Comparison of ENCODE assay signal across 21 cellular contexts in genomic region chr7:151657173-151657572, GRCh38.
DNase-seq lines count a peak whose midpoint lies in the region; ATAC-seq, FAIRE-seq and TF ChIP-seq lines count a peak whose summit lies in the region.
"Had no signal": no experiment of that assay in that cellular context is flagged by ENCODE, and none has a peak within 500 bp of the region (broad histone marks: within the 10 kb centered on the region; RNA-seq: fewer than 3 reads in every experiment).

No MANE protein-coding gene starts in this region.

- H3K9me3 ChIP-seq in right lobe of liver (no peaks in the 10 kb centered on the region), HepG2 (ENCODE audit: low read length) (no peaks in the 10 kb centered on the region), psoas muscle (no peaks in the 10 kb centered on the region)

- H3K27me3 ChIP-seq in right lobe of liver (no peaks in the 10 kb centered on the region), HepG2 (ENCODE audit: control insufficient read depth in 1 of 2, insufficient read depth in 2 of 2, low read length in 2 of 2) (no peaks in the 10 kb centered on the region), psoas muscle (ENCODE audit: insufficient read depth in 3 of 3, low read length in 2 of 3) (no peaks in the 10 kb centered on the region)

- no peak overlapping the region for H3K27ac Mint-ChIP-seq in natural killer cell

- no peaks in the 10 kb centered on the region for H3K4me1 Mint-ChIP-seq in natural killer cell
- no peaks in the 10 kb centered on the region for H3K4me1 Mint-ChIP-seq in activated T-cell treated with anti-CD3 and anti-CD28 coated beads, Interleukin-2, amount 50 U/mL, for 4 hours (ENCODE audit: low read depth)

- intact Hi-C loops in right lobe of liver (cut with DNase I) = no loop called here
- intact Hi-C loops in HepG2 (cut with micrococcal nuclease; ENCODE audit: unreplicated experiment) = no loop called here
- intact Hi-C loops in left cardiac atrium (cut with DNase I) = no loop called here
- intact Hi-C loops in psoas muscle (cut with DNase I) = no loop called here
- intact Hi-C loops in natural killer cell (cut with micrococcal nuclease) = no loop called here

- BruUV-seq in HepG2 (replicated peaks; lab: Mats Ljungman, UMichigan) = no TSS peak

- no peaks in the 10 kb centered on the region for H4K20me1 ChIP-seq in HepG2 (ENCODE audit: insufficient read depth, low read length)

- no peak overlapping the region for H3K4me3 Mint-ChIP-seq in natural killer cell
- no peak overlapping the region for H3K4me3 Mint-ChIP-seq in activated T-cell treated with anti-CD3 and anti-CD28 coated beads, Interleukin-2, amount 50 U/mL, for 4 hours

- H3K4me1 ChIP-seq in right lobe of liver (no peaks in the 10 kb centered on the region), HepG2 (ENCODE audit: insufficient read depth, low read length) (no peaks in the 10 kb centered on the region), psoas muscle (no peaks in the 10 kb centered on the region)

- H3K4me3 ChIP-seq in right lobe of liver = no peak overlapping the region
- no peak overlapping the region for H3K4me3 ChIP-seq in HepG2 (replicated peaks in 1 of 3; ENCODE audit: insufficient read depth in 1 of 3, low read depth in 2 of 3, low read length in 3 of 3)
- H3K4me3 ChIP-seq in psoas muscle = no peak overlapping the region

- no peak overlapping the region for H3K27ac ChIP-seq in right lobe of liver
- H3K27ac ChIP-seq in HepG2 (ENCODE audit: extremely low read length, insufficient read depth, low read length) = no peak overlapping the region
- no peak overlapping the region for H3K27ac ChIP-seq in psoas muscle

- CTCF ChIA-PET in HepG2 (lab: Yijun Ruan, JAX; ENCODE audit: low intra/inter-chr PET ratio, low total read pairs) = no interaction called here

- TF ChIP-seq POLR2A in right lobe of liver (IDR thresholded peaks at IDR 0.05) (no peak), HepG2 (IDR thresholded peaks at IDR 0.05; ENCODE audit: insufficient read depth in 1 of 2, low read depth in 2 of 2, low read length in 2 of 2) (no peak)

- no peak for TF ChIP-seq RAD21 in HepG2 (CRISPR knock-in tag; IDR thresholded peaks at IDR 0.05)

- peak; percentile 50 to 91 (median 63) for ATAC-seq in right lobe of liver
- ATAC-seq in HepG2 = no peak
- ATAC-seq in left cardiac atrium = peak; percentile 60 to 84
- ATAC-seq in psoas muscle = peak; percentile 61 to 91 (median 82)
- ATAC-seq in natural killer cell = no peak
- no peak for ATAC-seq in activated T-cell treated with anti-CD3 and anti-CD28 coated beads, Interleukin-2, amount 50 U/mL, for 4 hours
- no peak for ATAC-seq in HG02678 (IDR thresholded peaks at IDR 0.05; ENCODE audit: unreplicated experiment)
- ATAC-seq: HCT116 had no signal

- no peaks in the 10 kb centered on the region for H3K79me2 ChIP-seq in HepG2 (ENCODE audit: insufficient read depth, low read length)

- no peak for FAIRE-seq in HepG2 (lab: Jason Lieb, UNC)
- FAIRE-seq: GM18507 had no signal

- WGBS in right lobe of liver (ENCODE audit: insufficient coverage, low coverage, low lambda C conversion rate, missing lambda C conversion rate) = 75% methylated on average over 2 of the region's 3 CpGs
- WGBS in HepG2 (ENCODE audit: low lambda C conversion rate) = 31% methylated on average over 3 of the region's 3 CpGs
- 62 to 81% (median 74%) methylated on average over 3 of the region's 3 CpGs for WGBS in psoas muscle, 3 donors

- TF ChIP-seq CTCF in right lobe of liver (IDR thresholded peaks at IDR 0.05) (no peak), HepG2 (CRISPR knock-in tag; IDR thresholded peaks at IDR 0.05) (no peak), psoas muscle (IDR thresholded peaks at IDR 0.05) (no peak), natural killer cell (IDR thresholded peaks at IDR 0.05) (no peak)

- H3K9me3 Mint-ChIP-seq in natural killer cell = no peaks in the 10 kb centered on the region
- no peaks in the 10 kb centered on the region for H3K9me3 Mint-ChIP-seq in activated T-cell treated with anti-CD3 and anti-CD28 coated beads, Interleukin-2, amount 50 U/mL, for 4 hours

- POLR2A ChIA-PET in HepG2 (lab: Yijun Ruan, JAX) = no interaction called here

- TF ChIP-seq EP300 in HepG2 (IDR thresholded peaks at IDR 0.05; ENCODE audit: low read depth in 2 of 2, low read length in 2 of 2) (no peak), HepG2 (CRISPR knock-in tag; IDR thresholded peaks at IDR 0.05; ENCODE audit: borderline replicate concordance) (no peak)

- DNase-seq in right lobe of liver (peak in 1 of 3 donors; percentile 29), HepG2 (ENCODE audit: low spot score) (no peak), left cardiac atrium (no peak), psoas muscle (no peak), natural killer cell (no peak), iPS-NIHi11 (ENCODE audit: low spot score) (no peak)
- DNase-seq in activated T-cell treated with anti-CD3 and anti-CD28 coated beads, Interleukin-2, amount 50 U/mL, for 4 hours = no peak
- DNase-seq: AML-193, C1 segment of cervical spinal cord, GDM1, Karpas-422, NCI-H1417, NCI-H1694 treated with DMSO at 0.1 percent for 48 hours, NCI-H446, NCI-H526, OCI-M1, SHP77, SW 1271 had no signal

- in situ Hi-C loops in HepG2 (cut with HindIII; ENCODE audit: extremely low pct_ligation_motif_present, low pct_unique_long_range_greater_than_20kb) = no loop called here

- H3K27me3 Mint-ChIP-seq in natural killer cell (ENCODE audit: low read depth in 2 of 2) = no peaks in the 10 kb centered on the region
- H3K27me3 Mint-ChIP-seq in activated T-cell treated with anti-CD3 and anti-CD28 coated beads, Interleukin-2, amount 50 U/mL, for 4 hours (ENCODE audit: low read depth) = no peaks in the 10 kb centered on the region

- no peak overlapping the region for H3K4me2 ChIP-seq in HepG2 (ENCODE audit: low read depth, low read length)

- no peak overlapping the region for H3K9ac ChIP-seq in HepG2 (ENCODE audit: insufficient read depth, low read depth, low read length)

- H2AFZ ChIP-seq in HepG2 (ENCODE audit: low read length) = no peak overlapping the region

- H3K36me3 ChIP-seq in right lobe of liver (no peaks in the 10 kb centered on the region), HepG2 (replicated peaks in 1 of 2; ENCODE audit: control insufficient read depth in 1 of 2, insufficient read depth in 2 of 2, low read length in 2 of 2) (no peaks in the 10 kb centered on the region), psoas muscle (ENCODE audit: insufficient read depth in 1 of 2, low read depth in 1 of 2) (no peaks in the 10 kb centered on the region)

- H3K36me3 Mint-ChIP-seq in natural killer cell = no peaks in the 10 kb centered on the region
- H3K36me3 Mint-ChIP-seq in activated T-cell treated with anti-CD3 and anti-CD28 coated beads, Interleukin-2, amount 50 U/mL, for 4 hours (ENCODE audit: insufficient read depth) = peaks cover 3% of the 10 kb centered on the region

TF ChIP-seq in HepG2, 621 proteins besides CTCF, POLR2A, EP300 and RAD21 (continues in another document):
- TF ChIP-seq HES4 (CRISPR knock-in tag; IDR thresholded peaks at IDR 0.05; ENCODE audit: borderline replicate concordance) = no peak
- TF ChIP-seq ZBTB39 (CRISPR knock-in tag; IDR thresholded peaks at IDR 0.05) = no peak
- no peak for TF ChIP-seq HOXD1 (CRISPR knock-in tag; IDR thresholded peaks at IDR 0.05)
- TF ChIP-seq ZNF687 (CRISPR knock-in tag; IDR thresholded peaks at IDR 0.05) = no peak
- no peak for TF ChIP-seq TAF15 (IDR thresholded peaks at IDR 0.05; ENCODE audit: low read depth, low read length, poor library complexity, severe bottlenecking)
- no peak for TF ChIP-seq ZNF546 (CRISPR knock-in tag; conservative IDR thresholded peaks at IDR 0.05)
- no peak for TF ChIP-seq WIZ (CRISPR knock-in tag; IDR thresholded peaks at IDR 0.05)
- TF ChIP-seq JUNB (CRISPR knock-in tag; IDR thresholded peaks at IDR 0.05; ENCODE audit: borderline replicate concordance) = no peak
- TF ChIP-seq ZC3H13 (CRISPR knock-in tag; IDR thresholded peaks at IDR 0.05) = no peak

Comparison
In these comparisons a context has a peak if more than half of its experiments do, and no peak if none do; other contexts are left out.
1. ATAC-seq: peak in right lobe of liver (4 of 4), left cardiac atrium (2 of 2) and psoas muscle (4 of 4); none in HepG2 (single experiment), natural killer cell (0 of 3), activated T-cell treated with anti-CD3 and anti-CD28 coated beads, Interleukin-2, amount 50 U/mL, for 4 hours (0 of 2) and HG02678 (single experiment).